Comparison of ENCODE assay signal across 27 cellular contexts in genomic region chr4:147250062-147250461, GRCh38.
"Had no signal": no experiment of that assay in that cellular context is flagged by ENCODE, and none has a peak within 500 bp of the region (broad histone marks: within the 10 kb centered on the region; RNA-seq: fewer than 3 reads in every experiment).

No MANE protein-coding gene starts in this region.

- ATAC-seq: stimulated activated effector memory CD8-positive, alpha-beta T cell treated with anti-CD3 and anti-CD28 coated beads, Interleukin-12 subunit alpha, Interleukin-12 subunit beta, amount 100 ng/mL, for 72 hours; stimulated activated memory B cell treated with anti-CD40 and anti-IgM and Interleukin-4, amounts not matched to agents 10 μg/mL and 1 μg/mL and 100 μg/mL, for 72 hours; stimulated activated naive B cell treated with anti-CD40 and anti-IgM and Interleukin-4, amounts not matched to agents 10 μg/mL and 1 μg/mL and 100 μg/mL, for 72 hours; stimulated activated naive CD8-positive, alpha-beta T cell treated with anti-CD3 and anti-CD28 coated beads, Interleukin-15, Interleukin-2, amounts not matched to agents 100 U/mL and 50 U/mL, for 24 hours; upper lobe of right lung had no signal

- H3K27ac Mint-ChIP-seq: stimulated activated effector memory CD8-positive, alpha-beta T cell treated with anti-CD3 and anti-CD28 coated beads, Interleukin-12 subunit alpha, Interleukin-12 subunit beta, amount 100 ng/mL, for 72 hours; stimulated activated memory B cell treated with anti-CD40 and anti-IgM and Interleukin-4, amounts not matched to agents 10 μg/mL and 1 μg/mL and 100 μg/mL, for 72 hours; stimulated activated naive B cell treated with anti-CD40 and anti-IgM and Interleukin-4, amounts not matched to agents 10 μg/mL and 1 μg/mL and 100 μg/mL, for 72 hours; stimulated activated naive CD8-positive, alpha-beta T cell treated with anti-CD3 and anti-CD28 coated beads, Interleukin-15, Interleukin-2, amounts not matched to agents 100 ng/mL and 50 ng/mL, for 24 hours; type B pancreatic cell had no signal

- H3K9me3 ChIP-seq: suprapubic skin, testis, thoracic aorta, thyroid gland, upper lobe of left lung, upper lobe of right lung, vagina had no signal

- H3K27me3 ChIP-seq: stomach, suprapubic skin, testis, thyroid gland, tibial artery, tibial nerve, transverse colon, upper lobe of left lung, upper lobe of right lung, vagina had no signal

- H3K4me3 Mint-ChIP-seq: stimulated activated effector memory CD8-positive, alpha-beta T cell treated with anti-CD3 and anti-CD28 coated beads, Interleukin-12 subunit alpha, Interleukin-12 subunit beta, amount 100 ng/mL, for 72 hours; stimulated activated memory B cell treated with anti-CD40 and anti-IgM and Interleukin-4, amounts not matched to agents 10 μg/mL and 1 μg/mL and 100 μg/mL, for 72 hours; stimulated activated naive B cell treated with anti-CD40 and anti-IgM and Interleukin-4, amounts not matched to agents 10 μg/mL and 1 μg/mL and 100 μg/mL, for 72 hours; stimulated activated naive CD8-positive, alpha-beta T cell treated with anti-CD3 and anti-CD28 coated beads, Interleukin-15, Interleukin-2, amounts not matched to agents 100 ng/mL and 50 ng/mL, for 24 hours; type B pancreatic cell had no signal

- H3K27me3 Mint-ChIP-seq: stimulated activated memory B cell treated with anti-CD40 and anti-IgM and Interleukin-4, amounts not matched to agents 10 μg/mL and 1 μg/mL and 100 μg/mL, for 72 hours; stimulated activated naive B cell treated with anti-CD40 and anti-IgM and Interleukin-4, amounts not matched to agents 10 μg/mL and 1 μg/mL and 100 μg/mL, for 72 hours; stimulated activated naive CD8-positive, alpha-beta T cell treated with anti-CD3 and anti-CD28 coated beads, Interleukin-15, Interleukin-2, amounts not matched to agents 100 ng/mL and 50 ng/mL, for 24 hours; type B pancreatic cell had no signal

- DNase-seq: stimulated activated CD4-positive, alpha-beta T cell treated with anti-CD3 and anti-CD28 coated beads, Interleukin-2, amount 100 ng/mL, for 24 hours; stimulated activated CD4-positive, alpha-beta T cell treated with anti-CD3 and anti-CD28 coated beads, Interleukin-2, amount 100 ng/mL, for 48 hours; stimulated activated CD4-positive, alpha-beta T cell treated with anti-CD3 and anti-CD28 coated beads, Interleukin-4, amount 100 ng/mL, for 1 hour; stimulated activated CD4-positive, alpha-beta T cell treated with anti-CD3 and anti-CD28 coated beads, Interleukin-4, amount 100 ng/mL, for 24 hours; stimulated activated CD4-positive, alpha-beta T cell treated with anti-CD3 and anti-CD28 coated beads, Interleukin-4, amount 100 ng/mL, for 4 hours; stimulated activated CD8-positive, alpha-beta memory T cell treated with anti-CD3 and anti-CD28 coated beads, Interleukin-4, amount 100 ng/mL, for 48 hours; stimulated activated naive B cell treated with anti-CD40 and anti-IgM and Interleukin-4, amounts not matched to agents 10 μg/mL and 1 μg/mL and 100 μg/mL, for 72 hours; stimulated activated naive CD4-positive, alpha-beta T cell; stimulated activated naive CD4-positive, alpha-beta T cell treated with Interleukin-2 at 50 U/mL for 16 hours; stimulated activated naive CD8-positive, alpha-beta T cell treated with anti-CD3 and anti-CD28 coated beads, Interleukin-15, Interleukin-2, amounts not matched to agents 100 U/mL and 50 U/mL, for 24 hours; stomach; substantia nigra; testis; thyroid gland; tibial artery; transverse colon; trophoblast cell; upper lobe of left lung; upper lobe of right lung had no signal

- H3K27ac ChIP-seq: stomach, suprapubic skin, testis, thoracic aorta, thyroid gland, tibial artery, tibial nerve, transverse colon, upper lobe of left lung, upper lobe of right lung, vagina had no signal

- H3K36me3 ChIP-seq: stomach, suprapubic skin, thoracic aorta, thyroid gland, tibial artery, tibial nerve, transverse colon, upper lobe of left lung, upper lobe of right lung, vagina had no signal

- H3K36me3 Mint-ChIP-seq: stimulated activated effector memory CD8-positive, alpha-beta T cell treated with anti-CD3 and anti-CD28 coated beads, Interleukin-12 subunit alpha, Interleukin-12 subunit beta, amount 100 ng/mL, for 72 hours; stimulated activated memory B cell treated with anti-CD40 and anti-IgM and Interleukin-4, amounts not matched to agents 10 μg/mL and 1 μg/mL and 100 μg/mL, for 72 hours; type B pancreatic cell had no signal

- H3K4me3 ChIP-seq: stomach, suprapubic skin, testis, thoracic aorta, thyroid gland, tibial artery, tibial nerve, transverse colon, upper lobe of left lung, upper lobe of right lung, vagina had no signal

- H3K4me1 ChIP-seq: stomach, suprapubic skin, testis, thyroid gland, tibial artery, tibial nerve, upper lobe of left lung, upper lobe of right lung had no signal

- H3K4me1 Mint-ChIP-seq: stimulated activated effector memory CD8-positive, alpha-beta T cell treated with anti-CD3 and anti-CD28 coated beads, Interleukin-12 subunit alpha, Interleukin-12 subunit beta, amount 100 ng/mL, for 72 hours; stimulated activated memory B cell treated with anti-CD40 and anti-IgM and Interleukin-4, amounts not matched to agents 10 μg/mL and 1 μg/mL and 100 μg/mL, for 72 hours; stimulated activated naive B cell treated with anti-CD40 and anti-IgM and Interleukin-4, amounts not matched to agents 10 μg/mL and 1 μg/mL and 100 μg/mL, for 72 hours had no signal
